In the genomic region with DNA sequence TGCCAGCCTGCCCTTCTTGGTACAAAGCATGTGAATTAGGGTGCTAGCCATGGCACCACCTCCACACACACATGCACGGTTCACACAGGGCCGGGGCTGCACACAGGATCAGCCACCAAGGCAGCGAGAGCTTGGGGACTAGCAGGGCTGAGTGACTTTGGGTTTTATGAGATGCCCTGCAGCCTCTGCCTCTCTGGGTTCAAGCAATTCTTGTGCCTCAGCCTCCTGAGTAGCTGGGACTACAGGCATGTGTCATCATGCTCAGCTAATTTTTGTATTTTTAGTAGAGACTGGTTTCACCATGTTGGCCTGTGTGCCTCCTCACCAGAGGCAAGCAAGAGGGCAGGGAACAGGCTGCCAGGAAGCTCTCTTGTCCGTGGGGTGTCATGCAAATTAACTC, we compare ENCODE assay signal across 6 cellular contexts. TPM values are rescaled to one million over a fixed set of nuclear protein-coding genes. Genes with fewer than 3 reads are reported as not detected.
"Had no signal": no experiment of that assay in that cellular context is flagged by ENCODE, and none has a peak within 500 bp of the region (broad histone marks: within the 10 kb centered on the region; RNA-seq: fewer than 3 reads in every experiment).

No MANE protein-coding gene starts in this region.

RNA-seq across cellular contexts. Expression of gene RSPH14, which starts 4.8 kb away (rescaled TPM):
- total RNA-seq: hepatocyte, myocyte, right atrium auricular region, smooth muscle cell, WTC11 had no signal
- polyA plus RNA-seq: liver had no signal
